Comparison of ENCODE assay signal across 18 cellular contexts in genomic region chr1:25481625-25482024, GRCh38. TPM values are rescaled to one million over a fixed set of nuclear protein-coding genes. Genes with fewer than 3 reads are reported as not detected.
DNase-seq lines count a peak whose midpoint lies in the region; ATAC-seq, FAIRE-seq and TF ChIP-seq lines count a peak whose summit lies in the region.
"Had no signal": no experiment of that assay in that cellular context is flagged by ENCODE, and none has a peak within 500 bp of the region (broad histone marks: within the 10 kb centered on the region; RNA-seq: fewer than 3 reads in every experiment).

No MANE protein-coding gene starts in this region.

- H3K9me3 Mint-ChIP-seq in progenitor cell of endocrine pancreas (ENCODE audit: low read depth): no peaks in the 10 kb centered on the region
- H3K9me3 Mint-ChIP-seq: CD4-positive, alpha-beta T cell had no signal

- H3K4me1 ChIP-seq in Karpas-422 (ENCODE audit: low read length): peaks cover 97% of the 10 kb centered on the region
- H3K4me1 ChIP-seq in K562 (replicated peaks in 1 of 2; ENCODE audit: control insufficient read depth in 2 of 2, insufficient read depth in 2 of 2, low read length in 2 of 2): peaks cover 12 to 47% of the 10 kb centered on the region in 2 experiments
- peaks cover 51% of the 10 kb centered on the region for H3K4me1 ChIP-seq in left ventricle myocardium inferior
- H3K4me1 ChIP-seq: SJSA1 had no signal

- FAIRE-seq in K562 (lab: Jason Lieb, UNC): no peak
- FAIRE-seq: H1 had no signal

- POLR2A ChIA-PET in K562 (lab: Yijun Ruan, JAX): interaction anchor here (0.6 to 2.4 kb wide), 11 partner anchors 9 to 516 kb away, joined by 3 to 8 read pairs (median 4); partner anchors contain the start of gene PAFAH2

- H4K20me1 ChIP-seq in Karpas-422 (ENCODE audit: insufficient read depth, low read depth, low read length) (no peaks in the 10 kb centered on the region), K562 (replicated peaks; ENCODE audit: control insufficient read depth, insufficient read depth, low read length) (peaks cover 13% of the 10 kb centered on the region; the same call in 1 of the 2 replicates)

- H3K9ac ChIP-seq in Karpas-422 (ENCODE audit: low read length) (peak overlapping the region; percentile 44), K562 (ENCODE audit: insufficient read depth in 1 of 2, low read depth in 2 of 2, low read length in 2 of 2) (peak overlapping the region; percentile 14 to 28; a peak in 3 of 4 replicates)

- peak overlapping the region; percentile 40 for H3K27ac Mint-ChIP-seq in progenitor cell of endocrine pancreas
- H3K27ac Mint-ChIP-seq: CD4-positive, alpha-beta T cell had no signal

- no peak for TF ChIP-seq POLR2A in K562 (conservative IDR thresholded peaks at IDR 0.05)

- H3K4me3 ChIP-seq in Karpas-422 (ENCODE audit: low read length) (peak overlapping the region; percentile 50), K562 (no peak overlapping the region), left ventricle myocardium inferior (no peak overlapping the region)
- H3K4me3 ChIP-seq: SJSA1 had no signal

- no peak overlapping the region for H2AFZ ChIP-seq in Karpas-422 (ENCODE audit: low read length)
- H2AFZ ChIP-seq in K562 (ENCODE audit: low read depth, low read length): no peak overlapping the region

- TF ChIP-seq EP300 in K562 (IDR thresholded peaks at IDR 0.05; ENCODE audit: low read length): no peak

- no peaks in the 10 kb centered on the region for H3K9me2 ChIP-seq in Karpas-422 (replicated peaks; ENCODE audit: insufficient read depth, low read length)

- intact Hi-C loops in K562 (cut with micrococcal nuclease): no loop called here
- intact Hi-C loops in left ventricle myocardium inferior (cut with micrococcal nuclease): no loop called here

- ATAC-seq in K562 (peak; percentile 33), GM18861 (IDR thresholded peaks at IDR 0.05; ENCODE audit: unreplicated experiment) (no peak)

- in situ Hi-C loops in K562 (cut with MboI): no loop called here

- H3K36me3 ChIP-seq in Karpas-422 (ENCODE audit: insufficient read depth, low read length): peaks cover 12% of the 10 kb centered on the region; the same call in 1 of the 2 replicates
- peaks cover 47% of the 10 kb centered on the region for H3K36me3 ChIP-seq in K562 (ENCODE audit: control insufficient read depth, insufficient read depth, low read length)
- H3K36me3 ChIP-seq in left ventricle myocardium inferior: peaks cover 17% of the 10 kb centered on the region

- H3K79me2 ChIP-seq in Karpas-422 (ENCODE audit: low read length) (peaks cover 82% of the 10 kb centered on the region), K562 (ENCODE audit: control insufficient read depth, insufficient read depth, low read length) (peaks cover 63% of the 10 kb centered on the region)

- CTCF ChIA-PET in K562 (lab: Yijun Ruan, JAX; ENCODE audit: low intra/inter-chr PET ratio): no interaction called here

- TF ChIP-seq CTCF in K562 (IDR thresholded peaks at IDR 0.05 in 2 of 3, conservative IDR thresholded peaks at IDR 0.05 in 1 of 3; ENCODE audit: insufficient read depth in 2 of 3, low read depth in 1 of 3, low read length in 3 of 3) (no peak), left ventricle myocardium inferior (IDR thresholded peaks at IDR 0.05; ENCODE audit: borderline replicate concordance) (no peak), progenitor cell of endocrine pancreas (IDR thresholded peaks at IDR 0.05; ENCODE audit: unreplicated experiment) (no peak)

- no peaks in the 10 kb centered on the region for H3K36me3 Mint-ChIP-seq in progenitor cell of endocrine pancreas (ENCODE audit: insufficient read depth)

- WGBS in K562 (ENCODE audit: insufficient coverage, low coverage, missing lambda C conversion rate): 62% methylated on average over 5 of the region's 5 CpGs

- H3K4me2 ChIP-seq in Karpas-422 (ENCODE audit: low read depth, low read length, poor library complexity, severe bottlenecking) (peak overlapping the region; percentile 72), K562 (ENCODE audit: insufficient read depth, low read length) (no peak overlapping the region)

- peaks cover 19% of the 10 kb centered on the region for H3K4me1 Mint-ChIP-seq in progenitor cell of endocrine pancreas (ENCODE audit: low read depth)

- H3K27ac ChIP-seq in Karpas-422 (ENCODE audit: low read length): peak overlapping the region; percentile 87
- peak overlapping the region; percentile 30; the same call in 2 of the 3 replicates for H3K27ac ChIP-seq in K562 (ENCODE audit: extremely low read depth, low read depth, low read length)
- peak overlapping the region; percentile 83 for H3K27ac ChIP-seq in left ventricle myocardium inferior (replicated peaks)
- no peak overlapping the region for H3K27ac ChIP-seq in substantia nigra (ENCODE audit: low read depth, low read length, poor library complexity, severe bottlenecking)
- H3K27ac ChIP-seq: SJSA1 had no signal

- no peak for DNase-seq in Karpas-422
- DNase-seq in K562 (ENCODE audit: extremely low read depth in 1 of 4, low spot score in 3 of 4): no peak
- DNase-seq in left ventricle myocardium inferior: no peak
- DNase-seq in progenitor cell of endocrine pancreas (ENCODE audit: low spot score, unreplicated experiment): no peak
- DNase-seq in substantia nigra (lab: John Stamatoyannopoulos, UW): no peak
- DNase-seq in DMS79 (lab: John Stamatoyannopoulos, UW): no peak
- no peak for DNase-seq in germinal center (ENCODE audit: low spot score)
- DNase-seq: ACHN; CD4-positive, alpha-beta T cell; IMR-90; NCI-H1417 treated with DMSO at 0.1 percent for 48 hours; NCI-H2029; NCI-H2227 treated with DMSO at 0.1 percent for 48 hours; NCI-H526; RPMI8226 had no signal

- BruUV-seq in K562 (replicated peaks; lab: Mats Ljungman, UMichigan): no TSS peak

- H3K9me1 ChIP-seq in K562 (ENCODE audit: control insufficient read depth, insufficient read depth, low read length): no peaks in the 10 kb centered on the region

- H3K4me3 Mint-ChIP-seq in progenitor cell of endocrine pancreas (ENCODE audit: low read depth): no peak overlapping the region
- H3K4me3 Mint-ChIP-seq: CD4-positive, alpha-beta T cell had no signal

- H3K27me3 Mint-ChIP-seq in progenitor cell of endocrine pancreas: no peaks in the 10 kb centered on the region
- H3K27me3 Mint-ChIP-seq: CD4-positive, alpha-beta T cell had no signal

- H3K9me3 ChIP-seq in Karpas-422 (ENCODE audit: low read length) (no peaks in the 10 kb centered on the region), K562 (replicated peaks; ENCODE audit: control insufficient read depth, insufficient read depth, low read depth, low read length) (no peaks in the 10 kb centered on the region), left ventricle myocardium inferior (replicated peaks) (no peaks in the 10 kb centered on the region)
- H3K9me3 ChIP-seq: SJSA1 had no signal

- no peak for TF ChIP-seq RAD21 in K562 (CRISPR knock-in tag; conservative IDR thresholded peaks at IDR 0.05 in 1 of 2, IDR thresholded peaks at IDR 0.05 in 1 of 2)

- H3K27me3 ChIP-seq in Karpas-422 (ENCODE audit: low read length) (no peaks in the 10 kb centered on the region), K562 (ENCODE audit: control insufficient read depth in 2 of 2, insufficient read depth in 2 of 2, low read length in 2 of 2) (no peaks in the 10 kb centered on the region), left ventricle myocardium inferior (ENCODE audit: low read depth) (no peaks in the 10 kb centered on the region)
- H3K27me3 ChIP-seq: SJSA1 had no signal

TF ChIP-seq in K562, 482 proteins besides CTCF, POLR2A, EP300 and RAD21 (continues in another document):
- peak in 1 of 2 experiments; percentile 11; a peak in 1 of 4 replicates for TF ChIP-seq MAZ (CRISPR knock-in tag; conservative IDR thresholded peaks at IDR 0.05 in 1 of 2, IDR thresholded peaks at IDR 0.05 in 1 of 2)
- TF ChIP-seq CC2D1A (IDR thresholded peaks at IDR 0.05): no peak
- TF ChIP-seq E2F1 (CRISPR knock-in tag; IDR thresholded peaks at IDR 0.05): 0 out of 2 replicates have a peak, but pooled peaks have one; percentile 36
- no peak for TF ChIP-seq NCOA1 (IDR thresholded peaks at IDR 0.05; ENCODE audit: low read depth)
- no peak for TF ChIP-seq NELFE (IDR thresholded peaks at IDR 0.05; ENCODE audit: insufficient read depth, insufficient read length)
- no peak for TF ChIP-seq SIN3B (IDR thresholded peaks at IDR 0.05; ENCODE audit: low read depth)
- no peak for TF ChIP-seq NR2C2 (CRISPR knock-in tag; IDR thresholded peaks at IDR 0.05)
- 0 out of 2 replicates have a peak, but pooled peaks have one; percentile 13 for TF ChIP-seq NR2C2 (tag; IDR thresholded peaks at IDR 0.05)

RNA-seq across cellular contexts. Expression of gene MACO1, which starts 50.9 kb away (rescaled TPM):
- total RNA-seq in Karpas-422 (2014; rRNA removed; shearing (Covaris generic); ENCODE audit: low replicate concordance): 29.7 and 31.4 TPM in 2 replicates
- 18.4 and 45.3 TPM in 2 replicates for total RNA-seq in K562 (2011; cell fraction: chromatin; rRNA removed; ENCODE audit: low replicate concordance)
- total RNA-seq in K562 (2011; cell fraction: nucleolus; rRNA removed): 18.0 and 21.1 TPM in 2 replicates
- 26.7 and 32.7 TPM in 2 replicates for total RNA-seq in K562 (2011; cell fraction: nucleoplasm; rRNA removed)
- total RNA-seq in K562 (2014; rRNA removed) (20.0 and 21.7 TPM in 2 replicates), K562 (2014; rRNA removed; fragmentation: Illumina TruSeq; extraction: Trizol) (25.2 and 32.1 TPM in 2 replicates), K562 (2015; rRNA removed; fragmentation: Illumina TruSeq; extraction: Trizol) (22.6 and 25.1 TPM in 2 replicates), K562 (2021) (21.8 and 26.2 TPM in 2 replicates), left ventricle myocardium inferior (12.9 TPM), progenitor cell of endocrine pancreas (31.2 and 31.5 TPM in 2 replicates)
- polyA plus RNA-seq in K562 (2011; rRNA removed) (16.2 and 16.5 TPM in 2 replicates), K562 (2014; fragmentation: Illumina TruSeq; extraction: Trizol) (22.5 and 28.4 TPM in 2 replicates), K562 (2014; fragmentation: Nextera tagmentation; extraction: Ambion mirVana) (1 to 10 TPM; 4.6 to 5.1 TPM), K562 (2014; rRNA removed) (15.4 and 18.9 TPM in 2 replicates)
- polyA plus RNA-seq in K562 (2011; cell fraction: cytosol; rRNA removed): 5.5 and 9.0 TPM in 2 replicates
- 13.6 and 15.9 TPM in 2 replicates for polyA plus RNA-seq in K562 (2011; cell fraction: nucleus; rRNA removed)
- polyA plus RNA-seq in K562 (2012): 17.2 and 17.8 TPM in 2 replicates
- 16.1 and 20.4 TPM in 2 replicates for polyA minus RNA-seq in K562 (2011; rRNA and poly(A)+ RNA removed)
- polyA minus RNA-seq in K562 (2011; cell fraction: cytosol; rRNA and poly(A)+ RNA removed): 8.4 and 9.4 TPM in 2 replicates
- 5.3 and 10.9 TPM in 2 replicates for polyA minus RNA-seq in K562 (2011; cell fraction: nucleus; rRNA and poly(A)+ RNA removed)
